In genomic region chr11:8834379-8834778, GRCh38 we compare ENCODE assay signal across 18 cellular contexts.
DNase-seq lines count a peak whose midpoint lies in the region; ATAC-seq, FAIRE-seq and TF ChIP-seq lines count a peak whose summit lies in the region.
"Had no signal": no experiment of that assay in that cellular context is flagged by ENCODE, and none has a peak within 500 bp of the region (broad histone marks: within the 10 kb centered on the region; RNA-seq: fewer than 3 reads in every experiment).

No MANE protein-coding gene starts in this region.

- CTCF ChIA-PET in mammary epithelial cell (lab: Charles Lee; ENCODE audit: low non-redundant PET) (no interaction called here), endothelial cell of umbilical vein (lab: Charles Lee) (interaction anchor here (0.7 to 2.0 kb wide), 12 partner anchors 8 to 152 kb away, joined by 3 to 8 read pairs (median 5); partner anchors contain the start of genes RPL27A and TRIM66)

- 93% methylated on average over 5 of the region's 5 CpGs for WGBS in mammary epithelial cell (ENCODE audit: low coverage, missing lambda C conversion rate)
- WGBS in mesendoderm (ENCODE audit: extremely low coverage, insufficient coverage, low lambda C conversion rate) = no CpG with 5 or more reads among the region's 5 CpGs
- 77 to 87% methylated on average over 5 of the region's 5 CpGs for WGBS in upper lobe of left lung, 2 donors

- H3K36me3 ChIP-seq in mammary epithelial cell (ENCODE audit: insufficient read depth, low read length) (no peaks in the 10 kb centered on the region), breast epithelium (no peaks in the 10 kb centered on the region), endothelial cell of umbilical vein (ENCODE audit: control insufficient read depth in 2 of 2, extremely low read depth in 1 of 2, insufficient read depth in 2 of 2, low read length in 2 of 2) (no peaks in the 10 kb centered on the region), mesendoderm (ENCODE audit: control insufficient read depth, insufficient read depth, low read length) (no peaks in the 10 kb centered on the region), upper lobe of left lung (no peaks in the 10 kb centered on the region)
- H3K36me3 ChIP-seq: cardiac muscle cell, gastrocnemius medialis, thoracic aorta had no signal

- H3K9ac ChIP-seq in mammary epithelial cell (ENCODE audit: insufficient read depth, low read length) = no peak overlapping the region
- no peak overlapping the region for H3K9ac ChIP-seq in endothelial cell of umbilical vein (replicated peaks; ENCODE audit: extremely low read depth, insufficient read depth, low read length)
- H3K9ac ChIP-seq in mesendoderm (ENCODE audit: low read length) = no peak overlapping the region

- no peaks in the 10 kb centered on the region for H3K27me3 ChIP-seq in mammary epithelial cell (ENCODE audit: insufficient read depth, low read length)
- no peaks in the 10 kb centered on the region for H3K27me3 ChIP-seq in breast epithelium
- H3K27me3 ChIP-seq in endothelial cell of umbilical vein (ENCODE audit: control insufficient read depth in 2 of 2, insufficient read depth in 2 of 2, low read length in 2 of 2) = no peaks in the 10 kb centered on the region
- H3K27me3 ChIP-seq in mesendoderm (ENCODE audit: insufficient read depth, low read length, poor library complexity) = no peaks in the 10 kb centered on the region
- H3K27me3 ChIP-seq in upper lobe of left lung = no peaks in the 10 kb centered on the region
- H3K27me3 ChIP-seq: cardiac muscle cell, gastrocnemius medialis had no signal

- BruUV-seq in mammary epithelial cell (replicated peaks; lab: Mats Ljungman, UMichigan) (no TSS peak), endothelial cell of umbilical vein (replicated peaks; lab: Mats Ljungman, UMichigan) (no TSS peak)

- H4K20me1 ChIP-seq in mammary epithelial cell (ENCODE audit: insufficient read depth, low read length) (no peaks in the 10 kb centered on the region), endothelial cell of umbilical vein (replicated peaks; ENCODE audit: control insufficient read depth, extremely low read depth, insufficient read depth, low read length) (no peaks in the 10 kb centered on the region)

- no peaks in the 10 kb centered on the region for H3K79me2 ChIP-seq in mammary epithelial cell (ENCODE audit: insufficient read depth, low read length)
- H3K79me2 ChIP-seq in endothelial cell of umbilical vein (ENCODE audit: control insufficient read depth, insufficient read depth, low read length) = no peaks in the 10 kb centered on the region
- no peaks in the 10 kb centered on the region for H3K79me2 ChIP-seq in mesendoderm (ENCODE audit: control insufficient read depth, insufficient read depth, low read length)

- no peak overlapping the region for H3K4ac ChIP-seq in mesendoderm (ENCODE audit: low read depth, low read length)

- H3K18ac ChIP-seq in mesendoderm (ENCODE audit: low read length) = no peak overlapping the region

- no peak for TF ChIP-seq POLR2A in breast epithelium (IDR thresholded peaks at IDR 0.05)
- no peak for TF ChIP-seq POLR2A in endothelial cell of umbilical vein (IDR thresholded peaks at IDR 0.05; ENCODE audit: low read depth, low read length)
- TF ChIP-seq POLR2A in upper lobe of left lung (IDR thresholded peaks at IDR 0.05) = no peak

- H3K4me3 ChIP-seq in mammary epithelial cell (replicated peaks in 1 of 3; ENCODE audit: insufficient read depth in 1 of 3, low read depth in 2 of 3, low read length in 3 of 3) = no peak overlapping the region
- H3K4me3 ChIP-seq in breast epithelium = no peak overlapping the region
- no peak overlapping the region for H3K4me3 ChIP-seq in endothelial cell of umbilical vein (replicated peaks in 1 of 3; ENCODE audit: insufficient read depth in 1 of 3, low read depth in 1 of 3, low read length in 3 of 3)
- H3K4me3 ChIP-seq in mesendoderm (ENCODE audit: low read length) = no peak overlapping the region
- H3K4me3 ChIP-seq in upper lobe of left lung = no peak overlapping the region
- H3K4me3 ChIP-seq: A549, cardiac muscle cell, gastrocnemius medialis, thoracic aorta had no signal

- H4K8ac ChIP-seq in mesendoderm (ENCODE audit: low read depth, low read length) = no peak overlapping the region

- no peaks in the 10 kb centered on the region for H3K9me1 ChIP-seq in endothelial cell of umbilical vein (replicated peaks; ENCODE audit: control insufficient read depth, extremely low read depth, insufficient read depth, low read length)

- H2BK5ac ChIP-seq in mesendoderm (ENCODE audit: low read length) = no peak overlapping the region

- TF ChIP-seq EP300 in upper lobe of left lung (IDR thresholded peaks at IDR 0.05) = no peak

- dilution Hi-C loops in mammary epithelial cell (cut with HindIII; ENCODE audit: low sequenced_read_pairs) = no loop called here
- dilution Hi-C loops in endothelial cell of umbilical vein (cut with MboI; ENCODE audit: extremely low pct_ligation_motif_present, low sequenced_read_pairs) = no loop called here

- POLR2A ChIA-PET in endothelial cell of umbilical vein (lab: Charles Lee) = interaction anchor here (0.6 kb wide), 1 partner anchor 77 kb away, joined by 9 read pairs; the partner anchor contains the start of gene AKIP1

- DNase-seq in mammary epithelial cell (no peak), breast epithelium (ENCODE audit: low spot score in 2 of 2) (no peak), endothelial cell of umbilical vein (ENCODE audit: low read depth, low spot score) (peak; percentile 72), mesendoderm (peak; percentile 66), upper lobe of left lung (peak in 1 of 2 donors; percentile 50), pons (ENCODE audit: low spot score) (no peak)
- DNase-seq in stimulated activated CD4-positive, alpha-beta T cell treated with anti-CD3 and anti-CD28 coated beads, Interleukin-4, amount 100 ng/mL, for 1 hour = no peak
- DNase-seq: activated naive CD4-positive, alpha-beta T cell treated with anti-CD3 and anti-CD28 coated beads, Interleukin-2, amount 10 ng/mL, durations not matched to agents 7 days and 5 days; gastrocnemius medialis; kidney; naive thymus-derived CD4-positive, alpha-beta T cell; NCI-H2171; stimulated activated CD8-positive, alpha-beta memory T cell treated with anti-CD3 and anti-CD28 coated beads, Interleukin-4, amount 100 ng/mL, for 48 hours; T-helper 17 cell had no signal

- no peaks in the 10 kb centered on the region for H3K9me3 ChIP-seq in mammary epithelial cell (replicated peaks; ENCODE audit: insufficient read depth, low read length)
- H3K9me3 ChIP-seq in breast epithelium = no peaks in the 10 kb centered on the region
- no peaks in the 10 kb centered on the region for H3K9me3 ChIP-seq in endothelial cell of umbilical vein (replicated peaks; ENCODE audit: control insufficient read depth, insufficient read depth, low read length)
- no peaks in the 10 kb centered on the region for H3K9me3 ChIP-seq in upper lobe of left lung
- H3K9me3 ChIP-seq: A549, gastrocnemius medialis, thoracic aorta had no signal

- H3K4me2 ChIP-seq in mammary epithelial cell (ENCODE audit: insufficient read depth, low read depth, low read length) = peak overlapping the region; percentile 22
- peak overlapping the region; percentile 5 for H3K4me2 ChIP-seq in endothelial cell of umbilical vein (ENCODE audit: insufficient read depth, low read length)
- H3K4me2 ChIP-seq in mesendoderm (ENCODE audit: low read length) = no peak overlapping the region
- H3K4me2 ChIP-seq: A549 had no signal

- H3K56ac ChIP-seq in mesendoderm (ENCODE audit: low read length) = no peak overlapping the region

- in situ Hi-C loops in mammary epithelial cell (cut with MboI; ENCODE audit: low sequenced_read_pairs in 2 of 2) = no loop called here

- ATAC-seq in upper lobe of left lung (ENCODE audit: low FRiP score in 2 of 2) (no peak), GM21619 (IDR thresholded peaks at IDR 0.05; ENCODE audit: unreplicated experiment) (no peak)
- ATAC-seq: A549; gastrocnemius medialis; naive thymus-derived CD4-positive, alpha-beta T cell; T-helper 17 cell had no signal

- no peak overlapping the region for H2AK5ac ChIP-seq in mesendoderm (ENCODE audit: low read length)

- FAIRE-seq in endothelial cell of umbilical vein (lab: Jason Lieb, UNC) = peak; percentile 99
- FAIRE-seq: A549, kidney had no signal

- H3K27ac ChIP-seq in mammary epithelial cell (ENCODE audit: insufficient read depth, low read depth, low read length) = no peak overlapping the region
- H3K27ac ChIP-seq in breast epithelium = peak overlapping the region in 1 of 2 donors; percentile 36
- H3K27ac ChIP-seq in endothelial cell of umbilical vein (ENCODE audit: insufficient read depth, low read depth, low read length) = no peak overlapping the region
- H3K27ac ChIP-seq in mesendoderm (ENCODE audit: low read depth, low read length) = no peak overlapping the region
- peak overlapping the region; percentile 35 to 86 (median 58) for H3K27ac ChIP-seq in upper lobe of left lung
- H3K27ac ChIP-seq: A549, gastrocnemius medialis, thoracic aorta had no signal

- H2AFZ ChIP-seq in mammary epithelial cell (ENCODE audit: low read depth, low read length) (no peak overlapping the region), endothelial cell of umbilical vein (ENCODE audit: low read depth, low read length) (peak overlapping the region; percentile 58)

- no peak overlapping the region for H2BK15ac ChIP-seq in mesendoderm (replicated peaks; ENCODE audit: low read depth)

- H4K5ac ChIP-seq in mesendoderm (ENCODE audit: low read length) = no peak overlapping the region

- intact Hi-C loops in mammary epithelial cell (cut with micrococcal nuclease) (loop anchor here (5.0 kb wide), 1 partner anchor 78 kb away; the partner anchor contains the start of gene AKIP1), breast epithelium (cut with DNase I; ENCODE audit: low total_unique reads) (no loop called here), endothelial cell of umbilical vein (cut with micrococcal nuclease) (loop anchor here (5.0 kb wide), 1 partner anchor 123 kb away; no protein-coding TSS in a partner anchor)

- no peak for TF ChIP-seq CTCF in mammary epithelial cell (conservative IDR thresholded peaks at IDR 0.05 in 1 of 2, IDR thresholded peaks at IDR 0.05 in 1 of 2; ENCODE audit: extremely low read depth in 1 of 2, insufficient read depth in 1 of 2, low read depth in 1 of 2, low read length in 2 of 2)
- TF ChIP-seq CTCF in breast epithelium (IDR thresholded peaks at IDR 0.05) = no peak
- TF ChIP-seq CTCF in endothelial cell of umbilical vein (IDR thresholded peaks at IDR 0.05; ENCODE audit: extremely low read depth in 1 of 2, insufficient read depth in 1 of 2, low read depth in 1 of 2, low read length in 2 of 2) = peak in 1 of 2 donors; percentile 24
- no peak for TF ChIP-seq CTCF in upper lobe of left lung (IDR thresholded peaks at IDR 0.05)

- H3K79me1 ChIP-seq in mesendoderm (ENCODE audit: low read length) = no peaks in the 10 kb centered on the region

- H3K4me1 ChIP-seq in mammary epithelial cell (ENCODE audit: insufficient read depth, low read length) (peaks cover 48% of the 10 kb centered on the region), breast epithelium (peaks cover 5 to 11% of the 10 kb centered on the region in 2 donors), endothelial cell of umbilical vein (ENCODE audit: control insufficient read depth, extremely low read depth, insufficient read depth, low read length) (peaks cover 7% of the 10 kb centered on the region), mesendoderm (ENCODE audit: control insufficient read depth, low read depth, low read length) (peaks cover 19% of the 10 kb centered on the region), upper lobe of left lung (peaks cover 36 to 48% (median 42%) of the 10 kb centered on the region in 4 donors)

- no peak overlapping the region for H2BK120ac ChIP-seq in mesendoderm (ENCODE audit: low read depth, low read length)

- no peak overlapping the region for H3K23ac ChIP-seq in mesendoderm (ENCODE audit: low read length)

Comparison
In these comparisons a context has a peak if more than half of its experiments do, and no peak if none do; other contexts are left out.
1. DNase-seq: peak in endothelial cell of umbilical vein (single experiment) and mesendoderm (single experiment); none in mammary epithelial cell (single experiment), breast epithelium (0 of 2), stimulated activated CD4-positive, alpha-beta T cell treated with anti-CD3 and anti-CD28 coated beads, Interleukin-4, amount 100 ng/mL, for 1 hour (single experiment) and pons (single experiment).
2. H3K27ac ChIP-seq: peak in upper lobe of left lung (4 of 4); none in mammary epithelial cell (single experiment), endothelial cell of umbilical vein (single experiment) and mesendoderm (single experiment).